Comparison of ENCODE assay signal across 33 cellular contexts in the genomic region with DNA sequence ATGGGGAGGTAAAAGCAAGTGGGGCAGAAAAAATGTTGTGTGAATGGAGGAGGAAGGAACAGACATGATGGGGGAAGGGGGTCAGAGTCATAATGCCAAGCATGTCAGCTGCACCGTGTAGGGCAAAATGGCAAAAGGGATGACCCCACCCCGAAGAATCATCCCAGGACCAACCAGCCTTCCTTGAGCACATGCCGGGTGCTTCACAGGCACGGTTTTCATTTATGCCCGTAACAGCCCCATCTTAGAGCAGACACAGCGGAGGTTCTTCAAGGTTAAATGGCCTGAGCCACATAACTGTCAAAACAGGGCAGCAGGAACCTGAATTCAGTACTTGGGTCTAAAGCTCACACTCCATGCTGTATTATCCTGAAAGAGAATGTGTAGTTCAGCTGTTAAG.
"Had no signal": no experiment of that assay in that cellular context is flagged by ENCODE, and none has a peak within 500 bp of the region (broad histone marks: within the 10 kb centered on the region; RNA-seq: fewer than 3 reads in every experiment).

No MANE protein-coding gene starts in this region.

- H3K27me3 Mint-ChIP-seq: activated CD4-positive, alpha-beta memory T cell treated with anti-CD3 and anti-CD28 coated beads for 36 hours; activated CD4-positive, alpha-beta T cell treated with anti-CD3 and anti-CD28 coated beads for 36 hours; activated CD4-positive, alpha-beta T cell treated with anti-CD3 and anti-CD28 coated beads, Interleukin-2, amount 10 ng/mL, durations not matched to agents 7 days and 5 days; central memory CD8-positive, alpha-beta T cell had no signal

- H3K4me3 ChIP-seq: cardiac muscle cell, K562, Peyer's patch had no signal

- H3K4me1 ChIP-seq: Peyer's patch had no signal

- H3K27ac Mint-ChIP-seq: activated CD4-positive, alpha-beta memory T cell treated with anti-CD3 and anti-CD28 coated beads for 36 hours; activated CD4-positive, alpha-beta T cell treated with anti-CD3 and anti-CD28 coated beads for 36 hours; activated CD4-positive, alpha-beta T cell treated with anti-CD3 and anti-CD28 coated beads, Interleukin-2, amount 10 ng/mL, durations not matched to agents 7 days and 5 days; activated naive CD4-positive, alpha-beta T cell treated with anti-CD3 and anti-CD28 coated beads for 36 hours; activated T-helper 1 cell treated with anti-CD3 and anti-CD28 coated beads, Interleukin-12 subunit alpha, Interleukin-12 subunit beta, Interleukin-2, Interleukin-4 antibody, amounts not matched to agents 30 ng/mL and 10 ng/mL and 1 ng/mL, durations not matched to agents 14 hours and 24 hours and 36 hours; T-helper 2 cell treated with Interferon-gamma antibody and Interleukin-4, amounts not matched to agents 5 μg/mL and 100 μg/mL, for 36 hours; WTC11 had no signal

- H3K9me3 ChIP-seq: Peyer's patch had no signal

- H3K27me3 ChIP-seq: cardiac muscle cell, Peyer's patch had no signal

- ATAC-seq: activated CD4-positive, alpha-beta T cell treated with anti-CD3 and anti-CD28 coated beads for 36 hours; activated CD4-positive, CD25-positive, alpha-beta regulatory T cell treated with anti-CD3 and anti-CD28 coated beads, Interleukin-2, amount 50 U/mL, for 24 hours; activated naive CD4-positive, alpha-beta T cell treated with anti-CD3 and anti-CD28 coated beads, Interleukin-2, amount 50 U/mL, for 72 hours; activated T-cell treated with anti-CD3 and anti-CD28 coated beads, Interleukin-2, amount 50 U/mL, for 4 hours; K562; PC-3; SK-N-SH treated with all-trans-retinoic acid at 6 μM for 48 hours; WTC11 had no signal

- H3K36me3 ChIP-seq: cardiac muscle cell had no signal

- H3K4me1 Mint-ChIP-seq: activated CD4-positive, alpha-beta T cell treated with anti-CD3 and anti-CD28 coated beads for 36 hours; activated CD4-positive, alpha-beta T cell treated with anti-CD3 and anti-CD28 coated beads, Interleukin-2, amount 10 ng/mL, durations not matched to agents 7 days and 5 days had no signal

- H3K36me3 Mint-ChIP-seq: activated CD4-positive, alpha-beta memory T cell treated with anti-CD3 and anti-CD28 coated beads for 36 hours; activated naive CD4-positive, alpha-beta T cell treated with anti-CD3 and anti-CD28 coated beads, Interleukin-2, amount 50 U/mL, for 72 hours; WTC11 had no signal

- DNase-seq: activated CD4-positive, alpha-beta memory T cell treated with anti-CD3 and anti-CD28 coated beads for 36 hours; activated CD4-positive, alpha-beta T cell treated with anti-CD3 and anti-CD28 coated beads for 36 hours; activated CD4-positive, alpha-beta T cell treated with anti-CD3 and anti-CD28 coated beads, Interleukin-2, amount 10 ng/mL, durations not matched to agents 7 days and 5 days; activated CD8-positive, alpha-beta memory T cell treated with anti-CD3 and anti-CD28 coated beads, Interleukin-2, amount 50 U/mL, for 4 hours; activated gamma-delta T cell treated with Interleukin-2 at 50 U/mL for 16 hours; activated naive CD4-positive, alpha-beta T cell treated with anti-CD3 and anti-CD28 coated beads for 36 hours; activated T-cell treated with anti-CD3 and anti-CD28 coated beads for 4 hours; activated T-cell treated with anti-CD3 and anti-CD28 coated beads, Interleukin-2, amount 50 U/mL, for 4 hours; amniotic stem cell; aorta; NCI-H1048; NCI-H1105 treated with DMSO at 0.1 percent for 48 hours; NCI-H1436; NCI-H1694; NCI-H1930; NCI-H2081 treated with DMSO at 0.1 percent for 48 hours; NCI-H226; NCI-H446 treated with DMSO at 0.1 percent for 48 hours; NCI-H524; PC-3; Peyer's patch; RPMI8226; SIG-M5; SW 1271 had no signal

- H3K9me3 Mint-ChIP-seq: activated CD4-positive, alpha-beta memory T cell treated with anti-CD3 and anti-CD28 coated beads for 36 hours; activated CD4-positive, alpha-beta T cell treated with anti-CD3 and anti-CD28 coated beads, Interleukin-2, amount 10 ng/mL, durations not matched to agents 7 days and 5 days; activated naive CD4-positive, alpha-beta T cell treated with anti-CD3 and anti-CD28 coated beads for 36 hours; activated naive CD4-positive, alpha-beta T cell treated with anti-CD3 and anti-CD28 coated beads, Interleukin-2, amount 50 U/mL, for 72 hours; activated T-cell treated with anti-CD3 and anti-CD28 coated beads, Interleukin-2, amount 50 U/mL, for 4 hours; activated T-helper 1 cell treated with anti-CD3 and anti-CD28 coated beads, Interleukin-12 subunit alpha, Interleukin-12 subunit beta, Interleukin-2, Interleukin-4 antibody, amounts not matched to agents 30 ng/mL and 10 ng/mL and 1 ng/mL, durations not matched to agents 14 hours and 24 hours and 36 hours; central memory CD8-positive, alpha-beta T cell; T-helper 2 cell treated with Interferon-gamma antibody and Interleukin-4, amounts not matched to agents 5 μg/mL and 100 μg/mL, for 36 hours; WTC11 had no signal

- H3K4me3 Mint-ChIP-seq: activated CD4-positive, alpha-beta memory T cell treated with anti-CD3 and anti-CD28 coated beads for 36 hours; activated CD4-positive, alpha-beta T cell treated with anti-CD3 and anti-CD28 coated beads for 36 hours; activated CD4-positive, alpha-beta T cell treated with anti-CD3 and anti-CD28 coated beads, Interleukin-2, amount 10 ng/mL, durations not matched to agents 7 days and 5 days; activated naive CD4-positive, alpha-beta T cell treated with anti-CD3 and anti-CD28 coated beads for 36 hours; activated T-cell treated with anti-CD3 and anti-CD28 coated beads, Interleukin-2, amount 50 U/mL, for 4 hours; activated T-helper 1 cell treated with anti-CD3 and anti-CD28 coated beads, Interleukin-12 subunit alpha, Interleukin-12 subunit beta, Interleukin-2, Interleukin-4 antibody, amounts not matched to agents 30 ng/mL and 10 ng/mL and 1 ng/mL, durations not matched to agents 14 hours and 24 hours and 36 hours; central memory CD8-positive, alpha-beta T cell; T-helper 2 cell treated with Interferon-gamma antibody and Interleukin-4, amounts not matched to agents 5 μg/mL and 100 μg/mL, for 36 hours; WTC11 had no signal

- H3K27ac ChIP-seq: cardiac muscle cell, Peyer's patch had no signal
